21 cellular contexts compared by ENCODE assay signal in genomic region chrX:36241397-36241796, GRCh38.
"Had no signal": no experiment of that assay in that cellular context is flagged by ENCODE, and none has a peak within 500 bp of the region (broad histone marks: within the 10 kb centered on the region; RNA-seq: fewer than 3 reads in every experiment).

No MANE protein-coding gene starts in this region.

- H3K9me3 ChIP-seq: ovary, psoas muscle, suprapubic skin, transverse colon, vagina had no signal

- H3K27me3 ChIP-seq: suprapubic skin, transverse colon, vagina had no signal

- H3K36me3 Mint-ChIP-seq: activated naive CD8-positive, alpha-beta T cell treated with anti-CD3 and anti-CD28 coated beads for 36 hours; naive thymus-derived CD8-positive, alpha-beta T cell had no signal

- H3K9me3 Mint-ChIP-seq: activated CD4-positive, alpha-beta T cell treated with anti-CD3 and anti-CD28 coated beads, Interleukin-2, amount 10 ng/mL, durations not matched to agents 24 days and 14 days; activated CD8-positive, alpha-beta T cell treated with anti-CD3 and anti-CD28 coated beads for 36 hours; activated naive CD8-positive, alpha-beta T cell treated with anti-CD3 and anti-CD28 coated beads for 36 hours; activated T-helper 17 cell treated with anti-CD3 and anti-CD28 coated beads, Interleukin-2, amount 50 U/mL, for 72 hours; stimulated activated naive CD8-positive, alpha-beta T cell treated with anti-CD3 and anti-CD28 coated beads, Interleukin-15, amount 100 ng/mL, for 72 hours had no signal

- H3K27ac Mint-ChIP-seq: activated CD4-positive, alpha-beta T cell treated with anti-CD3 and anti-CD28 coated beads, Interleukin-2, amount 10 ng/mL, durations not matched to agents 24 days and 14 days; activated CD8-positive, alpha-beta T cell treated with anti-CD3 and anti-CD28 coated beads for 36 hours; activated naive CD8-positive, alpha-beta T cell treated with anti-CD3 and anti-CD28 coated beads for 36 hours; activated T-helper 17 cell treated with anti-CD3 and anti-CD28 coated beads, Interleukin-2, amount 50 U/mL, for 72 hours; naive thymus-derived CD8-positive, alpha-beta T cell; stimulated activated naive CD8-positive, alpha-beta T cell treated with anti-CD3 and anti-CD28 coated beads, Interleukin-15, amount 100 ng/mL, for 72 hours had no signal

- H3K4me1 ChIP-seq: psoas muscle, suprapubic skin, transverse colon, vagina had no signal

- H3K4me3 ChIP-seq: ovary, psoas muscle, suprapubic skin, transverse colon, vagina had no signal

- DNase-seq: activated CD4-positive, alpha-beta T cell treated with anti-CD3 and anti-CD28 coated beads, Interleukin-2, amount 10 ng/mL, durations not matched to agents 24 days and 14 days; activated CD4-positive, CD25-positive, alpha-beta regulatory T cell; activated CD8-positive, alpha-beta T cell treated with anti-CD3 and anti-CD28 coated beads for 36 hours; activated naive CD4-positive, alpha-beta T cell; activated naive CD8-positive, alpha-beta T cell treated with anti-CD3 and anti-CD28 coated beads for 36 hours; activated T-cell treated with anti-CD3 and anti-CD28 coated beads, Interleukin-2, amount 50 U/mL, for 1 hour; amniotic stem cell; caudate nucleus; erythroblast; foreskin melanocyte; mesenchymal stem cell; naive thymus-derived CD8-positive, alpha-beta T cell; ovary; psoas muscle; right cardiac atrium; stimulated activated naive CD8-positive, alpha-beta T cell treated with anti-CD3 and anti-CD28 coated beads, Interleukin-15, amount 100 ng/mL, for 72 hours; T-helper 9 cell; transverse colon had no signal

- H3K27ac ChIP-seq: ovary, psoas muscle, suprapubic skin, transverse colon, vagina had no signal

- ATAC-seq: activated CD8-positive, alpha-beta T cell treated with anti-CD3 and anti-CD28 coated beads for 36 hours; activated T-helper 17 cell treated with anti-CD3 and anti-CD28 coated beads, Interleukin-2, amount 50 U/mL, for 72 hours; naive thymus-derived CD8-positive, alpha-beta T cell; psoas muscle; right cardiac atrium; stimulated activated naive CD8-positive, alpha-beta T cell treated with anti-CD3 and anti-CD28 coated beads, Interleukin-15, amount 100 ng/mL, for 72 hours had no signal

- H3K36me3 ChIP-seq: ovary, suprapubic skin, transverse colon, vagina had no signal

- H3K4me1 Mint-ChIP-seq: activated CD4-positive, alpha-beta T cell treated with anti-CD3 and anti-CD28 coated beads, Interleukin-2, amount 10 ng/mL, durations not matched to agents 24 days and 14 days; activated naive CD8-positive, alpha-beta T cell treated with anti-CD3 and anti-CD28 coated beads for 36 hours; activated T-helper 17 cell treated with anti-CD3 and anti-CD28 coated beads, Interleukin-2, amount 50 U/mL, for 72 hours; naive thymus-derived CD8-positive, alpha-beta T cell; stimulated activated naive CD8-positive, alpha-beta T cell treated with anti-CD3 and anti-CD28 coated beads, Interleukin-15, amount 100 ng/mL, for 72 hours had no signal

- H3K4me3 Mint-ChIP-seq: activated CD4-positive, alpha-beta T cell treated with anti-CD3 and anti-CD28 coated beads, Interleukin-2, amount 10 ng/mL, durations not matched to agents 24 days and 14 days; activated CD8-positive, alpha-beta T cell treated with anti-CD3 and anti-CD28 coated beads for 36 hours; activated naive CD8-positive, alpha-beta T cell treated with anti-CD3 and anti-CD28 coated beads for 36 hours; activated T-helper 17 cell treated with anti-CD3 and anti-CD28 coated beads, Interleukin-2, amount 50 U/mL, for 72 hours; naive thymus-derived CD8-positive, alpha-beta T cell; stimulated activated naive CD8-positive, alpha-beta T cell treated with anti-CD3 and anti-CD28 coated beads, Interleukin-15, amount 100 ng/mL, for 72 hours had no signal

- H3K27me3 Mint-ChIP-seq: activated CD4-positive, alpha-beta T cell treated with anti-CD3 and anti-CD28 coated beads, Interleukin-2, amount 10 ng/mL, durations not matched to agents 24 days and 14 days; activated CD8-positive, alpha-beta T cell treated with anti-CD3 and anti-CD28 coated beads for 36 hours; activated naive CD8-positive, alpha-beta T cell treated with anti-CD3 and anti-CD28 coated beads for 36 hours; activated T-helper 17 cell treated with anti-CD3 and anti-CD28 coated beads, Interleukin-2, amount 50 U/mL, for 72 hours; naive thymus-derived CD8-positive, alpha-beta T cell; stimulated activated naive CD8-positive, alpha-beta T cell treated with anti-CD3 and anti-CD28 coated beads, Interleukin-15, amount 100 ng/mL, for 72 hours had no signal
